Comparison of ENCODE assay signal across 20 cellular contexts in the genomic region with DNA sequence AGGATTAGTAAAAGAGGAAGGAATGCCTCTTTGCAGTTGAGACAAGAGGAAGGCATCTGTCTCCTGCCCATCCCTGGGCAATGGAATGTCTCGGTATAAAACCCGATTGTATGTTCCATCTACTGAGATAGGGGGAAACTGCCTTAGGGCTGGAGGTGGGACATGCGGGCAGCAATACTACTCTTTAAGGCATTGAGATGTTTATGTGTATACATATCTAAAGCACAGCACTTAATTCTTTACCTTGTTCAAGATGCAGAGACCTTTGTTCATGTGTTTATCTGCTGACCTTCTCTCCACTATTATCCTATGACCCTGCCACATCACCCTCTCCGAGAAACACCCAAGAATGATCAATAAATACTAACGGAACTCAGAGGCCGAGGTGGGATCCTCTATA. TPM values are rescaled to one million over a fixed set of nuclear protein-coding genes. Genes with fewer than 3 reads are reported as not detected.
"Had no signal": no experiment of that assay in that cellular context is flagged by ENCODE, and none has a peak within 500 bp of the region (broad histone marks: within the 10 kb centered on the region; RNA-seq: fewer than 3 reads in every experiment).

No MANE protein-coding gene starts in this region.

RNA-seq across cellular contexts. Expression of gene TRIM61, which starts 18.7 kb away (rescaled TPM):
- total RNA-seq: ascending aorta, body of pancreas had no signal

RNA-seq across cellular contexts. Expression of gene TRIM60, which starts 35.7 kb away (rescaled TPM):
- total RNA-seq: activated naive CD4-positive, alpha-beta T cell treated with anti-CD3 and anti-CD28 coated beads for 36 hours; activated naive CD4-positive, alpha-beta T cell treated with anti-CD3 and anti-CD28 coated beads, Interleukin-2, amount 50 U/mL, for 72 hours; activated naive CD8-positive, alpha-beta T cell treated with anti-CD3 and anti-CD28 coated beads for 36 hours; activated naive CD8-positive, alpha-beta T cell treated with anti-CD3 and anti-CD28 coated beads, Interleukin-2, amount 10 ng/mL, durations not matched to agents 7 days and 5 days; activated T-cell treated with anti-CD3 and anti-CD28 coated beads, Interleukin-2, amount 50 U/mL, for 4 hours; activated T-cell treated with anti-CD3 and anti-CD28 coated beads, Interleukin-2, amount 50 U/mL, for 72 hours; activated T-helper 1 cell treated with anti-CD3 and anti-CD28 coated beads, Interleukin-12 subunit alpha, Interleukin-12 subunit beta, Interleukin-2, Interleukin-4 antibody, amounts not matched to agents 30 ng/mL and 10 ng/mL and 1 ng/mL, durations not matched to agents 14 hours and 24 hours and 36 hours; activated T-helper 17 cell treated with anti-CD3 and anti-CD28 coated beads, Interleukin-2, amount 50 U/mL, for 72 hours; activated T-helper 2 cell treated with anti-CD3 and anti-CD28 coated beads, Interferon-gamma antibody, Interleukin-2, Interleukin-4, amounts not matched to agents 10 μg/mL and 5 μg/mL and 100 μg/mL, durations not matched to agents 14 hours and 24 hours and 36 hours; adrenal gland; aorta; ascending aorta; astrocyte; body of pancreas; breast epithelium; bronchial epithelial cell; cardiac muscle cell; cardiac septum; cerebellum had no signal
- polyA plus RNA-seq: adipose tissue, adrenal gland, aorta, cardiac muscle cell had no signal

RNA-seq across cellular contexts. Expression of gene TRIM75, which starts 57.5 kb away (rescaled TPM):
- total RNA-seq: activated naive CD4-positive, alpha-beta T cell treated with anti-CD3 and anti-CD28 coated beads for 36 hours; activated naive CD4-positive, alpha-beta T cell treated with anti-CD3 and anti-CD28 coated beads, Interleukin-2, amount 50 U/mL, for 72 hours; activated naive CD8-positive, alpha-beta T cell treated with anti-CD3 and anti-CD28 coated beads for 36 hours; activated naive CD8-positive, alpha-beta T cell treated with anti-CD3 and anti-CD28 coated beads, Interleukin-2, amount 10 ng/mL, durations not matched to agents 7 days and 5 days; activated T-cell treated with anti-CD3 and anti-CD28 coated beads, Interleukin-2, amount 50 U/mL, for 4 hours; activated T-cell treated with anti-CD3 and anti-CD28 coated beads, Interleukin-2, amount 50 U/mL, for 72 hours; activated T-helper 1 cell treated with anti-CD3 and anti-CD28 coated beads, Interleukin-12 subunit alpha, Interleukin-12 subunit beta, Interleukin-2, Interleukin-4 antibody, amounts not matched to agents 30 ng/mL and 10 ng/mL and 1 ng/mL, durations not matched to agents 14 hours and 24 hours and 36 hours; activated T-helper 17 cell treated with anti-CD3 and anti-CD28 coated beads, Interleukin-2, amount 50 U/mL, for 72 hours; activated T-helper 2 cell treated with anti-CD3 and anti-CD28 coated beads, Interferon-gamma antibody, Interleukin-2, Interleukin-4, amounts not matched to agents 10 μg/mL and 5 μg/mL and 100 μg/mL, durations not matched to agents 14 hours and 24 hours and 36 hours; adrenal gland; aorta; ascending aorta; astrocyte; body of pancreas; breast epithelium; bronchial epithelial cell; cardiac muscle cell; cardiac septum; cerebellum had no signal
- polyA plus RNA-seq: adipose tissue, adrenal gland, aorta, cardiac muscle cell had no signal
